1 cellular context compared by ENCODE assay signal in genomic region chr2:202912824-202913223, GRCh38.
TF ChIP-seq lines count a peak whose summit lies in the region.

No MANE protein-coding gene starts in this region.

TF ChIP-seq in K562, 482 proteins besides CTCF, POLR2A, EP300 and RAD21:
- TF ChIP-seq CTBP1 (IDR thresholded peaks at IDR 0.05; ENCODE audit: borderline replicate concordance) = peak; percentile 20; the same call in 1 of the 2 replicates
- TF ChIP-seq ZFX (CRISPR knock-in tag; IDR thresholded peaks at IDR 0.05) = peak; percentile 31; the same call in 1 of the 2 replicates
